8 cellular contexts compared by ENCODE assay signal in the genomic region with DNA sequence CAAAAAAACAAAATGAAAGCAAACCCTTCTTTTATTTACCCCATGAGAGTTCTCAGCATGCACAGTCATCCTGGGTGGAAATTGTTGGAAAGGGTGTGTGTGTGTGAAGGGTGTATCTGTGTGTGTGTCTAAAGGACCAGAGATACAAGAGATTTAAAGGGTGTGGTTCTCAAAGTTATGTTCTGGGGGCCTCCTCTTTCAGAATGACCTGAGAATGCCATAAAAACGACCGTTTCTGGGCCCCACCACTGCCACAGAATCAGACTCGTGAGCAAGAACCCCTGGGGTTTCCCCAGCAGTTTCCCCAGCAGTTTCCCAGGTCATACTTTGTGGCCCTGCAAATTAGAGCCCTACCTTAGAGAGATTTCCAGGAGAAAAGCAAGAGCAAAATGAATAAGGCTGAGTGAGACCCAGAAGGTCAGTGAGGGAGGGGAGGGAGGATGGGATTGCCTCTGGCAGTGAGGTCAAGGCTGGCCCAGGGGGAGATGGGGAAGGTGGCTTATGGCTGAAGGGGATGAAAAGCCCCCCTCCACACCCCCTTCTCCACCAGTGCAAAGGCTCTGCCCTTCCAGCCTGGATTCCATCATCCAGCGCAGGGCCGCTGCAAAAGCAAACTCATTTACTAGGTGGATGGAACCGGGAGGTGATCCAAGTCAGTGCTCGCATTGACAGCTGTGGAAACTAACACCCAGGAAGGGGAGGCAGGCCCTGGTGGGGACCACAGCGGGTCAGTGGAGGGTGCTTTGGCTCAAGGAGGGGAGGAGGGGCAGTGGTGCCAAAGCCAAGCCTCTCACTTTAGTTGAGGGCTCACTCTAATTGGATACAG. TPM values are rescaled to one million over a fixed set of nuclear protein-coding genes. Genes with fewer than 3 reads are reported as not detected.
DNase-seq lines count a peak whose midpoint lies in the region; ATAC-seq, FAIRE-seq and TF ChIP-seq lines count a peak whose summit lies in the region.

No MANE protein-coding gene starts in this region.

- no peak for TF ChIP-seq CTCF in omental fat pad (IDR thresholded peaks at IDR 0.05)

- no peaks in the 10 kb centered on the region for H3K27me3 Mint-ChIP-seq in activated CD4-positive, alpha-beta memory T cell treated with anti-CD3 and anti-CD28 coated beads for 36 hours
- peaks cover 0 to 2% (median 1%) of the 10 kb centered on the region in 3 donors for H3K27me3 Mint-ChIP-seq in immature natural killer cell (ENCODE audit: low read depth in 3 of 3)

- no peak overlapping the region for H3K4me3 Mint-ChIP-seq in activated CD4-positive, alpha-beta memory T cell treated with anti-CD3 and anti-CD28 coated beads for 36 hours
- H3K4me3 Mint-ChIP-seq in immature natural killer cell = no peak overlapping the region

- H3K36me3 Mint-ChIP-seq in activated CD4-positive, alpha-beta memory T cell treated with anti-CD3 and anti-CD28 coated beads for 36 hours = peaks cover 3% of the 10 kb centered on the region
- peaks cover 15 to 21% (median 17%) of the 10 kb centered on the region in 3 donors for H3K36me3 Mint-ChIP-seq in immature natural killer cell

- peak; percentile 87 for FAIRE-seq in GM18507 (lab: Jason Lieb, UNC)

- POLR2A ChIA-PET in activated CD4-positive, alpha-beta memory T cell treated with anti-CD3 and anti-CD28 coated beads for 36 hours (lab: Charles Lee) = no interaction called here

- DNase-seq in GM18507 (ENCODE audit: extremely low spot score, insufficient read length, low read depth) (no peak), omental fat pad (ENCODE audit: low spot score) (no peak), 8988T (no peak), SKM-1 treated with dmso at 0.1 percent for 144 hours (lab: John Stamatoyannopoulos, UW; ENCODE audit: unreplicated experiment) (no peak), NCI-H187 (lab: John Stamatoyannopoulos, UW) (no peak), immature natural killer cell (no peak)
- peak; percentile 60 for DNase-seq in activated CD4-positive, alpha-beta memory T cell treated with anti-CD3 and anti-CD28 coated beads for 36 hours

- H3K27ac Mint-ChIP-seq in activated CD4-positive, alpha-beta memory T cell treated with anti-CD3 and anti-CD28 coated beads for 36 hours = peak overlapping the region; percentile 67
- H3K27ac Mint-ChIP-seq in immature natural killer cell = no peak overlapping the region

- peaks cover 17% of the 10 kb centered on the region for H3K4me1 Mint-ChIP-seq in activated CD4-positive, alpha-beta memory T cell treated with anti-CD3 and anti-CD28 coated beads for 36 hours (ENCODE audit: low read depth)
- peaks cover 4 to 7% of the 10 kb centered on the region in 2 donors for H3K4me1 Mint-ChIP-seq in immature natural killer cell

- H3K9me3 Mint-ChIP-seq in activated CD4-positive, alpha-beta memory T cell treated with anti-CD3 and anti-CD28 coated beads for 36 hours = no peaks in the 10 kb centered on the region
- no peaks in the 10 kb centered on the region for H3K9me3 Mint-ChIP-seq in immature natural killer cell

- intact Hi-C loops in activated CD4-positive, alpha-beta memory T cell treated with anti-CD3 and anti-CD28 coated beads for 36 hours (cut with micrococcal nuclease) = loop anchor here (1.0 kb wide), 1 partner anchor 43 kb away; no protein-coding TSS in a partner anchor

- CTCF ChIA-PET in activated CD4-positive, alpha-beta memory T cell treated with anti-CD3 and anti-CD28 coated beads for 36 hours (lab: Charles Lee) = interaction anchor here (0.5 to 1.9 kb wide), 5 partner anchors 9 to 1211 kb away, joined by 3 to 8 read pairs (median 3); no protein-coding TSS in a partner anchor

- peak; percentile 49 for ATAC-seq in HG02571 (IDR thresholded peaks at IDR 0.05; ENCODE audit: unreplicated experiment)
- ATAC-seq in omental fat pad (ENCODE audit: low FRiP score) = peak; percentile 79

RNA-seq across cellular contexts. Expression of a gene that starts 10.2 kb away (rescaled TPM):
- total RNA-seq in activated CD4-positive, alpha-beta memory T cell treated with anti-CD3 and anti-CD28 coated beads for 36 hours = 1 to 10 TPM; 4.7 to 5.3 TPM
- total RNA-seq in omental fat pad = 10 to 100 TPM in 1 of 4 donors, 1 to 10 TPM in 3; 8.5 to 10.4 (median 9.2) TPM
- 10 to 100 TPM in 2 of 3 donors, 1 to 10 TPM in 1; 8.5 to 21.1 (median 17.3) TPM for polyA plus RNA-seq in immature natural killer cell

RNA-seq across cellular contexts. Expression of a gene that starts 42.0 kb away (rescaled TPM):
- total RNA-seq in activated CD4-positive, alpha-beta memory T cell treated with anti-CD3 and anti-CD28 coated beads for 36 hours = 10 to 100 TPM; 42.1 to 44.3 TPM
- total RNA-seq in omental fat pad = 10 to 100 TPM; 39.0 to 56.7 (median 48.5) TPM
- polyA plus RNA-seq in immature natural killer cell = 100 to 1,000 TPM in 1 of 3 donors, 10 to 100 TPM in 2; 72.4 to 110 (median 85.6) TPM
